9 cellular contexts compared by ENCODE assay signal in the genomic region with DNA sequence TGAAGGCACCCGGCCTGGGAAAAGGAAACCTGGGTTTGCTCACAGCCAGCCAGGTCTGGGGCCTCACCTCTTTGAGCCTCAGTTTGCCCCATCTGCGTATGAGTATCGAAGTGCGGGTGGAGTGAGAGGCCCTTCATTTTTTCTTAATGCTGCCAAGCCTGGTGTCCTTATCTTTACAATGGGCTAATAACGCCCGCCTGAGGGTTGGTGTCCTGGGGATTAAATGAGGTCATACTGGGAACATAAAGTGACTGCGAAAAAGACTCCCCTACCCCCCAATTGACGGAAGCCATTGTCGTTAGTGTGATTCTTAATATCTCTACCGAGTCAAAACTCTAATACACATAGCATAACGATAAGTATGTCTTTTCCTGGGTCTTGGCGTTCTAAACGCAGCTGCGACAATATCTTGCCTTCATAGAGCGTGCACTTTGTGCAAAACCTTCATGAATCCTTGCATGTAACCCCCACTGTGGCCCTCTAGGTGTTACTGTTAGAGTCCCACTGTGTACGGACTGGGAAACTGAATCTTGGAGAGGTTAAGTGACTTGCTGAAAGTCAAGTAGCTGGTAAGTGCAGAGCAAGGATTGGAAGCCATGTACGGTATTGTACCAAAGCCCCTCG. TPM values are rescaled to one million over a fixed set of nuclear protein-coding genes. Genes with fewer than 3 reads are reported as not detected.
DNase-seq lines count a peak whose midpoint lies in the region; ATAC-seq and TF ChIP-seq lines count a peak whose summit lies in the region.
"Had no signal": no experiment of that assay in that cellular context is flagged by ENCODE, and none has a peak within 500 bp of the region (broad histone marks: within the 10 kb centered on the region; RNA-seq: fewer than 3 reads in every experiment).

No MANE protein-coding gene starts in this region.

- H3K4me2 ChIP-seq in BLaER1, result peak overlapping the region; percentile 89

- peak in 1 of 4 experiments; percentile 6 for ATAC-seq in T-cell (replicated peaks in 1 of 4)
- ATAC-seq in GM21825 (IDR thresholded peaks at IDR 0.05; ENCODE audit: unreplicated experiment), result no peak

- no peak for TF ChIP-seq CTCF in fibroblast of mammary gland (conservative IDR thresholded peaks at IDR 0.05; ENCODE audit: control insufficient read depth, insufficient read depth, low read depth, low read length)

- H3K36me3 Mint-ChIP-seq in T-cell, result no peaks in the 10 kb centered on the region

- H3K27me3 ChIP-seq in BLaER1, result peaks cover 9% of the 10 kb centered on the region; the same call in 1 of the 2 replicates
- no peaks in the 10 kb centered on the region for H3K27me3 ChIP-seq in neuron (ENCODE audit: insufficient read depth, low read length)

- H3K27ac ChIP-seq in BLaER1, result peak overlapping the region; percentile 30; the same call in 1 of the 2 replicates

- H3K9me3 ChIP-seq in BLaER1 (peaks cover 13% of the 10 kb centered on the region), neuron (ENCODE audit: low read length) (no peaks in the 10 kb centered on the region)

- peak overlapping the region; percentile 70 for H3K9ac ChIP-seq in BLaER1

- POLR2A ChIA-PET in T-cell (lab: Charles Lee), result no interaction called here

- H3K27me3 Mint-ChIP-seq in T-cell, result peaks cover 4 to 59% of the 10 kb centered on the region in 2 donors

- H2AFZ ChIP-seq in neuron (ENCODE audit: low read depth, low read length), result no peak overlapping the region

- DNase-seq in T-cell (no peak), fibroblast of mammary gland (ENCODE audit: low read depth) (no peak), NCI-H1417 treated with DMSO at 0.1 percent for 48 hours (lab: John Stamatoyannopoulos, UW) (no peak), HuH-7 (ENCODE audit: low spot score) (no peak), GOT3 (lab: John Stamatoyannopoulos, UW) (no peak)
- DNase-seq: effector CD8-positive, alpha-beta T cell had no signal

- peaks cover 4% of the 10 kb centered on the region for H3K36me3 ChIP-seq in BLaER1
- no peaks in the 10 kb centered on the region for H3K36me3 ChIP-seq in neuron (ENCODE audit: insufficient read depth, low read length)

- H3K4me1 ChIP-seq in BLaER1 (peaks cover 32% of the 10 kb centered on the region), neuron (ENCODE audit: insufficient read depth, low read length) (peaks cover 15% of the 10 kb centered on the region)

- CTCF ChIA-PET in T-cell (lab: Charles Lee), result no interaction called here

- peak overlapping the region in 1 of 2 donors; percentile 66 for H3K27ac Mint-ChIP-seq in T-cell

- peaks cover 27% of the 10 kb centered on the region for H4K20me1 ChIP-seq in BLaER1

- H3K4me3 ChIP-seq in BLaER1 (peak overlapping the region; percentile 91), fibroblast of mammary gland (ENCODE audit: control insufficient read depth, low read depth, low read length) (peak overlapping the region; percentile 50), neuron (ENCODE audit: low read length) (peak overlapping the region; percentile 36)

- H3K9me3 Mint-ChIP-seq in T-cell, result peaks cover 0 to 7% (median 5%) of the 10 kb centered on the region in 3 donors

- peak overlapping the region; percentile 69 to 75 (median 71) for H3K4me3 Mint-ChIP-seq in T-cell

- H3K4me1 Mint-ChIP-seq in T-cell, result peaks cover 12 to 25% (median 18%) of the 10 kb centered on the region in 3 donors

RNA-seq across cellular contexts. Expression of gene GRB10, which starts 11.4 kb away (rescaled TPM):
- total RNA-seq in T-cell, result 10 to 100 TPM in 3 of 5 donors, 1 to 10 TPM in 2; 7.1 to 11.1 (median 10.1) TPM

Comparison
In these comparisons a context has a peak if more than half of its experiments do, and no peak if none do; other contexts are left out.
1. H3K4me3 ChIP-seq: peak in every context shown above with its lines; median percentile 91 in BLaER1; 50 in fibroblast of mammary gland; 36 in neuron.